ENCODE assay signal across 16 cellular contexts in the genomic region with DNA sequence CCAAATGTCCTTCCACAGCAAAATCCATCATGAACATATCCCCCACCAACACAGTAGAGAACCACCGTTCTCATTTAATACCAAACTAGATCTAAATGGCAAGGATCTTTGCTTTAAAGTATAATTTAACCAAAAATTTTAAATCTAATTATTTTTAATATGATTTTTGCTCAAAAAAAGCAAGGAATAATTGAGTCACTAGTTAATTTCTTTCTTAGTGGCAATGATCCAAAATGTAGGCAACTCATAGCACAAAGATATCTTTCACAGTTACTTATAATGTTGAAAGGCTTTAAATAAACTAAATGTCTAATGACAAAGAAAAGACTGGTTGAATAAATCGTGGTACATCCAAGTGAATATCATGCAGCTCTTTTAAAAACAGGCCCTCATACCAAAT. TPM values are rescaled to one million over a fixed set of nuclear protein-coding genes. Genes with fewer than 3 reads are reported as not detected.
DNase-seq lines count a peak whose midpoint lies in the region; ATAC-seq and TF ChIP-seq lines count a peak whose summit lies in the region.
"Had no signal": no experiment of that assay in that cellular context is flagged by ENCODE, and none has a peak within 500 bp of the region (broad histone marks: within the 10 kb centered on the region; RNA-seq: fewer than 3 reads in every experiment).

No MANE protein-coding gene starts in this region.

- POLR2A ChIA-PET in PC-9 (lab: Charles Lee; ENCODE audit: unreplicated experiment) = interaction anchor here (0.7 to 1.9 kb wide), 2 partner anchors 20 to 85 kb away, joined by 5 to 35 read pairs; a partner anchor contains a TSS

- H3K9me2 ChIP-seq in GM23248 (ENCODE audit: insufficient read depth) = no peaks in the 10 kb centered on the region
- H3K9me2 ChIP-seq in PC-9 (ENCODE audit: insufficient read depth) = no peaks in the 10 kb centered on the region

- H3K4me2 ChIP-seq in GM23248 (ENCODE audit: unreplicated experiment) = no peak overlapping the region
- H3K4me2 ChIP-seq in PC-9 = no peak overlapping the region
- H3K4me2 ChIP-seq in osteoblast (ENCODE audit: insufficient read depth, low read length) = no peak overlapping the region

- H3F3A ChIP-seq in GM23248 (ENCODE audit: insufficient read depth) = 0 out of 2 replicates have a peak, but pooled peaks cover 5% of the 10 kb centered on the region
- H3F3A ChIP-seq in PC-9 (ENCODE audit: insufficient read depth, low read depth) = peaks cover 27% of the 10 kb centered on the region

- no peaks in the 10 kb centered on the region for H3K9me3 ChIP-seq in GM23248 (ENCODE audit: low read depth)
- no peaks in the 10 kb centered on the region for H3K9me3 ChIP-seq in PC-9 (ENCODE audit: insufficient read depth, low read depth)
- H3K9me3 ChIP-seq in osteoblast (ENCODE audit: low read depth, low read length) = no peaks in the 10 kb centered on the region
- H3K9me3 ChIP-seq: Caco-2 had no signal

- H4K20me1 ChIP-seq in GM23248 (ENCODE audit: insufficient read depth) = no peaks in the 10 kb centered on the region
- peaks cover 22% of the 10 kb centered on the region for H4K20me1 ChIP-seq in PC-9 (ENCODE audit: insufficient read depth)
- peaks cover 6% of the 10 kb centered on the region for H4K20me1 ChIP-seq in osteoblast (ENCODE audit: insufficient read depth, low read length)

- intact Hi-C loops in PC-9 (cut with micrococcal nuclease; ENCODE audit: unreplicated experiment) (no loop called here), left colon (cut with DNase I, micrococcal nuclease) (no loop called here)

- TF ChIP-seq CTCF in PC-9 (conservative IDR thresholded peaks at IDR 0.05) = no peak
- TF ChIP-seq CTCF in osteoblast (IDR thresholded peaks at IDR 0.05; ENCODE audit: extremely low read depth, low read depth, low read length) = no peak

- CTCF ChIA-PET in PC-9 (lab: Charles Lee) = no interaction called here

- in situ Hi-C loops in GM23248 (cut with MboI) = no loop called here

- no TSS peak for BruUV-seq in PC-9 (replicated peaks; lab: Mats Ljungman, UMichigan)

- H3K27ac ChIP-seq in GM23248 (no peak overlapping the region), PC-9 (peak overlapping the region; percentile 85), epithelial cell of prostate (peak overlapping the region; percentile 88), osteoblast (ENCODE audit: low read depth, low read length) (no peak overlapping the region)
- H3K27ac ChIP-seq: HL-60 had no signal

- WGBS in GM23248 (ENCODE audit: low coverage in 1 of 2, low lambda C conversion rate in 2 of 2, missing lambda C conversion rate in 2 of 2), 2 experiments = 95% methylated on average over 2 of the region's 2 CpGs

- DNase-seq in GM23248 (peak; percentile 42), PC-9 (no peak), epithelial cell of prostate (ENCODE audit: low read depth, low spot score) (no peak), osteoblast (ENCODE audit: insufficient read length, low spot score, missing footprints) (peak; percentile 75), left colon (no peak)
- DNase-seq: Caco-2, HFFc6, NCI-H1436 treated with DMSO at 0.1 percent for 48 hours, NCI-H2081 treated with DMSO at 0.1 percent for 48 hours, NCI-H2227 treated with DMSO at 0.1 percent for 48 hours, NCI-H526 had no signal

- H3K4me1 ChIP-seq in GM23248 (ENCODE audit: insufficient read depth) (no peaks in the 10 kb centered on the region), PC-9 (replicated peaks; ENCODE audit: insufficient read depth) (peaks cover 32% of the 10 kb centered on the region), osteoblast (ENCODE audit: insufficient read depth, low read length) (peaks cover 7% of the 10 kb centered on the region)

- H3K36me3 ChIP-seq in GM23248 (ENCODE audit: low read depth) = no peaks in the 10 kb centered on the region
- no peaks in the 10 kb centered on the region for H3K36me3 ChIP-seq in PC-9 (ENCODE audit: low read depth)
- no peaks in the 10 kb centered on the region for H3K36me3 ChIP-seq in osteoblast (ENCODE audit: insufficient read depth, low read length)

- peaks cover 100% of the 10 kb centered on the region for H3K79me2 ChIP-seq in GM23248 (ENCODE audit: insufficient read depth)
- H3K79me2 ChIP-seq in PC-9 (ENCODE audit: low read depth) = peaks cover 95% of the 10 kb centered on the region
- H3K79me2 ChIP-seq in osteoblast (ENCODE audit: insufficient read depth, low read length) = peaks cover 73% of the 10 kb centered on the region

- H3K27me3 ChIP-seq in GM23248 (replicated peaks; ENCODE audit: insufficient read depth) (no peaks in the 10 kb centered on the region), PC-9 (ENCODE audit: insufficient read depth, low read depth) (no peaks in the 10 kb centered on the region), osteoblast (ENCODE audit: insufficient read depth, low read length) (no peaks in the 10 kb centered on the region)

- H3K9ac ChIP-seq in GM23248 = no peak overlapping the region

- H2AFZ ChIP-seq in GM23248 (no peak overlapping the region), PC-9 (no peak overlapping the region), osteoblast (ENCODE audit: low read length) (no peak overlapping the region)

- ATAC-seq in GM18873 (IDR thresholded peaks at IDR 0.05; ENCODE audit: low FRiP score, unreplicated experiment) = no peak
- no peak for ATAC-seq in left colon
- no peak for ATAC-seq in HG02642 (IDR thresholded peaks at IDR 0.05; ENCODE audit: poor library complexity, unreplicated experiment)
- ATAC-seq: K562, Right ventricle myocardium inferior had no signal

- no peak overlapping the region for H3K4me3 ChIP-seq in GM23248
- no peak overlapping the region for H3K4me3 ChIP-seq in PC-9
- H3K4me3 ChIP-seq in osteoblast (ENCODE audit: insufficient read depth, low read length) = no peak overlapping the region
- H3K4me3 ChIP-seq: K562 had no signal

RNA-seq across cellular contexts. Expression of a gene that starts 20.4 kb away (rescaled TPM):
- 18.4 and 36.9 TPM in 2 replicates for total RNA-seq in GM23248 (2014; rRNA removed; shearing (Covaris generic))
- 30.5 and 30.6 TPM in 2 replicates for polyA plus RNA-seq in GM23248 (2016; fragmentation: Nextera tagmentation; extraction: Ambion mirVana)
- total RNA-seq in PC-9 (2021) = 77.2 and 78.1 TPM in 2 replicates
- total RNA-seq in osteoblast = 34.2 and 37.6 TPM in 2 replicates
- total RNA-seq in left colon = 10 to 100 TPM; 34.0 to 35.4 TPM

Comparison
In these comparisons a context has a peak if more than half of its experiments do, and no peak if none do; other contexts are left out.
1. DNase-seq: peak in GM23248 (single experiment) and osteoblast (single experiment); none in PC-9 (0 of 2), epithelial cell of prostate (single experiment) and left colon (0 of 2).
2. H3K27ac ChIP-seq: peak in PC-9 (single experiment) and epithelial cell of prostate (single experiment); none in GM23248 (single experiment) and osteoblast (single experiment).